Comparison of ENCODE assay signal across 9 cellular contexts in the genomic region with DNA sequence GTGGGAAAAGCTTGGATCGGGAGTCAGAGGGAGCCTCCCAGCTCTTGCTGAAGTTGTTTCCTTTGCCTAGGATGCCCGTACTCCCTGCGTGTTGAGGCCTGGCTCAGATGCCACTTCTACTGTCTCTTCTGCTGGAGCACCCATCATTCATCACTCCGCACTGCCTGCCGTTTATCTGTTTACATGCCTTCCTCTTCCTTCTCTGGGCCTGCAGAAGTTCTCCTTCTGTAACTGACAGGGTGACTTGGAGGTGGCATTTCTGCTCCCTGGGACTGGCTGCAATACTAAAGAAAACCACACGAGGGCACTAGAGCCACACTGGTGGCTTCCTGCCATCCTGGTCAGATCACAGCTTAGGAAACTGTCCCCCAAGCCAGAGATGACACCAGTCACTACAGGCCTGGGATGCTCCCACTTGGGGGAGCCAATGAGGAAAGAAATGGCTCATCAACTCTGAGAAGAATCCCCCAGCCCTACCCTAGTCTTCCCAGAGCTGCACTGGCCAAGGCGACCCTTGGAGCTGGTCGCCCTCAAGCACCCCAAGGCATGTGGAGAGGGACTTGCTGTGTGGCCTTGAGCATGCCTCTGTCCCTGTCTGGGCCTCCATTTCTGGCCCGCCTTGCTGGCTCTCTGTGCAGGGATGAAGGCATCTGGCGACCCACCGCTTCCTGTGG. TPM values are rescaled to one million over a fixed set of nuclear protein-coding genes. Genes with fewer than 3 reads are reported as not detected.
A peak's percentile ranks its signal among the peaks of the same experiment; 100 is the strongest.
DNase-seq lines count a peak whose midpoint lies in the region; ATAC-seq and TF ChIP-seq lines count a peak whose summit lies in the region.
"Had no signal": no experiment of that assay in that cellular context is flagged by ENCODE, and none has a peak within 500 bp of the region (broad histone marks: within the 10 kb centered on the region; RNA-seq: fewer than 3 reads in every experiment).

No MANE protein-coding gene starts in this region.

- H3K4me2 ChIP-seq in PC-3 (ENCODE audit: low read length) (no peak overlapping the region), neural cell (ENCODE audit: low read length) (no peak overlapping the region)

- no peaks in the 10 kb centered on the region for H3K9me3 Mint-ChIP-seq in CD8-positive, alpha-beta T cell
- H3K9me3 Mint-ChIP-seq: T-helper 1 cell treated with Interleukin-12 subunit alpha and Interleukin-12 subunit beta and Interleukin-4 antibody, amounts not matched to agents 30 μg/mL and 1 μg/mL, for 36 hours had no signal

- no peak overlapping the region for H3K4me3 Mint-ChIP-seq in CD8-positive, alpha-beta T cell
- H3K4me3 Mint-ChIP-seq: T-helper 1 cell treated with Interleukin-12 subunit alpha and Interleukin-12 subunit beta and Interleukin-4 antibody, amounts not matched to agents 30 μg/mL and 1 μg/mL, for 36 hours had no signal

- no TSS peak for BruUV-seq in PC-3 (replicated peaks; lab: Mats Ljungman, UMichigan)

- POLR2A ChIA-PET in CD8-positive, alpha-beta T cell (lab: Charles Lee), result interaction anchor here (1.4 kb wide), 1 partner anchor 15 kb away, joined by 4 read pairs; no protein-coding TSS in a partner anchor
- POLR2A ChIA-PET in PC-3 (lab: Charles Lee; ENCODE audit: unreplicated experiment), result interaction anchor here (0.5 to 0.7 kb wide), 2 partner anchors 36 to 50 kb away, joined by 3 to 6 read pairs; no protein-coding TSS in a partner anchor

- peak; percentile 93 for ATAC-seq in CD8-positive, alpha-beta T cell
- peak; percentile 81 for ATAC-seq in GM19463 (IDR thresholded peaks at IDR 0.05; ENCODE audit: unreplicated experiment)
- ATAC-seq in PC-3, result peak; percentile 76

- DNase-seq in CD8-positive, alpha-beta T cell, result peak; percentile 65 to 89 (median 76)
- peak; percentile 86 for DNase-seq in PC-3
- peak; percentile 70 for DNase-seq in activated T-cell treated with anti-CD3 and anti-CD28 coated beads for 48 hours (ENCODE audit: low read depth)
- peak; percentile 78 for DNase-seq in fibroblast of peridontal ligament (ENCODE audit: extremely low read depth)
- peak; percentile 14 to 92 (median 84) for DNase-seq in substantia nigra (lab: John Stamatoyannopoulos, UW)

- H3K27me3 ChIP-seq in CD8-positive, alpha-beta T cell (ENCODE audit: insufficient read depth, low read length), result no peaks in the 10 kb centered on the region
- H3K27me3 ChIP-seq in PC-3 (ENCODE audit: low read length) (no peaks in the 10 kb centered on the region), neural cell (ENCODE audit: insufficient read depth, low read depth, low read length) (no peaks in the 10 kb centered on the region)

- no peak overlapping the region for H3K27ac Mint-ChIP-seq in CD8-positive, alpha-beta T cell
- H3K27ac Mint-ChIP-seq: T-helper 1 cell treated with Interleukin-12 subunit alpha and Interleukin-12 subunit beta and Interleukin-4 antibody, amounts not matched to agents 30 μg/mL and 1 μg/mL, for 36 hours had no signal

- no peaks in the 10 kb centered on the region for H3K79me2 ChIP-seq in PC-3 (ENCODE audit: low read length)
- no peaks in the 10 kb centered on the region for H3K79me2 ChIP-seq in neural cell (replicated peaks; ENCODE audit: insufficient read depth, low read length)

- intact Hi-C loops in CD8-positive, alpha-beta T cell (cut with DNase I, micrococcal nuclease), result loop anchor here (1.0 to 10.0 kb wide), 7 partner anchors 174 to 520 kb away; a partner anchor contains a TSS
- intact Hi-C loops in PC-3 (cut with micrococcal nuclease), result loop anchor here (1.0 to 5.0 kb wide), 4 partner anchors 104 to 349 kb away; a partner anchor contains a TSS

- no peaks in the 10 kb centered on the region for H3K36me3 ChIP-seq in CD8-positive, alpha-beta T cell (ENCODE audit: insufficient read depth, low read length)
- peaks cover 3% of the 10 kb centered on the region for H3K36me3 ChIP-seq in PC-3 (ENCODE audit: low read depth, low read length)
- H3K36me3 ChIP-seq in neural cell (ENCODE audit: insufficient read depth, low read length), result no peaks in the 10 kb centered on the region

- CTCF ChIA-PET in CD8-positive, alpha-beta T cell (lab: Charles Lee), result interaction anchor here (0.6 to 4.7 kb wide), 35 partner anchors 9 to 528 kb away, joined by 3 to 42 read pairs (median 5); a partner anchor contains a TSS
- CTCF ChIA-PET in PC-3 (lab: Charles Lee), result interaction anchor here (0.6 to 1.2 kb wide), 3 partner anchors 105 to 350 kb away, joined by 3 to 19 read pairs (median 3); no protein-coding TSS in a partner anchor

- TF ChIP-seq RAD21 in Ishikawa (IDR thresholded peaks at IDR 0.05; ENCODE audit: low read depth) (peak; percentile 98), neural cell (conservative IDR thresholded peaks at IDR 0.05) (peak; percentile 100)

- no peaks in the 10 kb centered on the region for H3K9me3 ChIP-seq in CD8-positive, alpha-beta T cell (ENCODE audit: low read length)
- no peaks in the 10 kb centered on the region for H3K9me3 ChIP-seq in PC-3 (ENCODE audit: low read length)
- no peaks in the 10 kb centered on the region for H3K9me3 ChIP-seq in neural cell (ENCODE audit: low read length)

- no peaks in the 10 kb centered on the region for H3K36me3 Mint-ChIP-seq in CD8-positive, alpha-beta T cell

- TF ChIP-seq EP300 in Ishikawa (IDR thresholded peaks at IDR 0.05; ENCODE audit: borderline replicate concordance) (no peak), neural cell (conservative IDR thresholded peaks at IDR 0.05; ENCODE audit: poor library complexity, severe bottlenecking) (peak; percentile 44)

- H3K27ac ChIP-seq in CD8-positive, alpha-beta T cell (ENCODE audit: low read depth, low read length), result no peak overlapping the region
- H3K27ac ChIP-seq in PC-3 (ENCODE audit: low read length) (peak overlapping the region; percentile 52), neural cell (ENCODE audit: low read length) (no peak overlapping the region), substantia nigra (ENCODE audit: low read depth, low read length, poor library complexity, severe bottlenecking) (peak overlapping the region; percentile 52)

- no peak overlapping the region for H3K4me3 ChIP-seq in CD8-positive, alpha-beta T cell (ENCODE audit: low read depth, low read length)
- H3K4me3 ChIP-seq in PC-3 (ENCODE audit: low read length) (no peak overlapping the region), neural cell (ENCODE audit: low read length) (no peak overlapping the region)

- no peaks in the 10 kb centered on the region for H3K9me2 ChIP-seq in PC-3 (replicated peaks; ENCODE audit: low read length)
- no peaks in the 10 kb centered on the region for H3K9me2 ChIP-seq in neural cell (ENCODE audit: insufficient read depth, low read length)

- H3F3A ChIP-seq in PC-3 (ENCODE audit: low read length, unreplicated experiment) (no peaks in the 10 kb centered on the region), neural cell (ENCODE audit: insufficient read depth, low read length, poor library complexity, severe bottlenecking) (no peaks in the 10 kb centered on the region)

- no peak overlapping the region for H3K9ac ChIP-seq in PC-3 (ENCODE audit: low read length)
- no peak overlapping the region for H3K9ac ChIP-seq in neural cell (ENCODE audit: low read length)

- no peaks in the 10 kb centered on the region for H3K4me1 Mint-ChIP-seq in CD8-positive, alpha-beta T cell (ENCODE audit: low read depth)

- peak; percentile 99 for TF ChIP-seq CTCF in CD8-positive, alpha-beta T cell (IDR thresholded peaks at IDR 0.05)
- peak; percentile 93 for TF ChIP-seq CTCF in PC-3 (conservative IDR thresholded peaks at IDR 0.05; ENCODE audit: low read depth, low read length)
- TF ChIP-seq CTCF in neural cell (IDR thresholded peaks at IDR 0.05; ENCODE audit: poor library complexity, severe bottlenecking), result peak; percentile 99

- H3K27me3 Mint-ChIP-seq in CD8-positive, alpha-beta T cell (ENCODE audit: low read depth), result peaks cover 2% of the 10 kb centered on the region

- H4K20me1 ChIP-seq in PC-3 (ENCODE audit: low read length) (no peaks in the 10 kb centered on the region), neural cell (ENCODE audit: insufficient read depth) (no peaks in the 10 kb centered on the region)

- H2AFZ ChIP-seq in PC-3 (ENCODE audit: low read length), result no peak overlapping the region
- no peak overlapping the region for H2AFZ ChIP-seq in neural cell (ENCODE audit: low read depth, low read length)

- H3K4me1 ChIP-seq in CD8-positive, alpha-beta T cell (ENCODE audit: insufficient read depth, low read length), result no peaks in the 10 kb centered on the region
- H3K4me1 ChIP-seq in PC-3 (ENCODE audit: insufficient read depth, low read length), result peaks cover 7% of the 10 kb centered on the region

TF ChIP-seq in Ishikawa, 13 proteins besides CTCF, POLR2A, EP300 and RAD21:
- TF ChIP-seq, protein P1, sequence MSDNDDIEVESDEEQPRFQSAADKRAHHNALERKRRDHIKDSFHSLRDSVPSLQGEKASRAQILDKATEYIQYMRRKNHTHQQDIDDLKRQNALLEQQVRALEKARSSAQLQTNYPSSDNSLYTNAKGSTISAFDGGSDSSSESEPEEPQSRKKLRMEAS (IDR thresholded peaks at IDR 0.05), result no peak
- TF ChIP-seq TCF12 (IDR thresholded peaks at IDR 0.05; ENCODE audit: low read depth) (no peak), EGR1 (IDR thresholded peaks at IDR 0.05) (no peak)

TF ChIP-seq in neural cell, 6 proteins besides CTCF, POLR2A, EP300 and RAD21 (continues in another document):
- TF ChIP-seq, protein P2, sequence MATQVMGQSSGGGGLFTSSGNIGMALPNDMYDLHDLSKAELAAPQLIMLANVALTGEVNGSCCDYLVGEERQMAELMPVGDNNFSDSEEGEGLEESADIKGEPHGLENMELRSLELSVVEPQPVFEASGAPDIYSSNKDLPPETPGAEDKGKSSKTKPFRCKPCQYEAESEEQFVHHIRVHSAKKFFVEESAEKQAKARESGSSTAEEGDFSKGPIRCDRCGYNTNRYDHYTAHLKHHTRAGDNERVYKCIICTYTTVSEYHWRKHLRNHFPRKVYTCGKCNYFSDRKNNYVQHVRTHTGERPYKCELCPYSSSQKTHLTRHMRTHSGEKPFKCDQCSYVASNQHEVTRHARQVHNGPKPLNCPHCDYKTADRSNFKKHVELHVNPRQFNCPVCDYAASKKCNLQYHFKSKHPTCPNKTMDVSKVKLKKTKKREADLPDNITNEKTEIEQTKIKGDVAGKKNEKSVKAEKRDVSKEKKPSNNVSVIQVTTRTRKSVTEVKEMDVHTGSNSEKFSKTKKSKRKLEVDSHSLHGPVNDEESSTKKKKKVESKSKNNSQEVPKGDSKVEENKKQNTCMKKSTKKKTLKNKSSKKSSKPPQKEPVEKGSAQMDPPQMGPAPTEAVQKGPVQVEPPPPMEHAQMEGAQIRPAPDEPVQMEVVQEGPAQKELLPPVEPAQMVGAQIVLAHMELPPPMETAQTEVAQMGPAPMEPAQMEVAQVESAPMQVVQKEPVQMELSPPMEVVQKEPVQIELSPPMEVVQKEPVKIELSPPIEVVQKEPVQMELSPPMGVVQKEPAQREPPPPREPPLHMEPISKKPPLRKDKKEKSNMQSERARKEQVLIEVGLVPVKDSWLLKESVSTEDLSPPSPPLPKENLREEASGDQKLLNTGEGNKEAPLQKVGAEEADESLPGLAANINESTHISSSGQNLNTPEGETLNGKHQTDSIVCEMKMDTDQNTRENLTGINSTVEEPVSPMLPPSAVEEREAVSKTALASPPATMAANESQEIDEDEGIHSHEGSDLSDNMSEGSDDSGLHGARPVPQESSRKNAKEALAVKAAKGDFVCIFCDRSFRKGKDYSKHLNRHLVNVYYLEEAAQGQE (IDR thresholded peaks at IDR 0.05; ENCODE audit: borderline replicate concordance), result no peak

RNA-seq across cellular contexts. Expression of a gene that starts 9.7 kb away (rescaled TPM):
- total RNA-seq in CD8-positive, alpha-beta T cell, result 10 to 100 TPM; 14.7 to 15.2 TPM
- 24.1 and 30.6 TPM in 2 replicates for total RNA-seq in PC-3 (2014; rRNA removed)
- 26.8 and 34.5 TPM in 2 replicates for polyA plus RNA-seq in neural cell
- polyA minus RNA-seq in neural cell, result 102 and 106 TPM in 2 replicates

Comparison
In these comparisons a context has a peak if more than half of its experiments do, and no peak if none do; other contexts are left out.
1. H3K27ac ChIP-seq: peak in PC-3 (single experiment) and substantia nigra (single experiment); none in CD8-positive, alpha-beta T cell (single experiment) and neural cell (single experiment).
2. Peak in every context shown above with its lines, with median percentiles within 50 percentile points of each other: ATAC-seq, DNase-seq and CTCF ChIP-seq.